Comparison of ENCODE assay signal across 8 cellular contexts in the genomic region with DNA sequence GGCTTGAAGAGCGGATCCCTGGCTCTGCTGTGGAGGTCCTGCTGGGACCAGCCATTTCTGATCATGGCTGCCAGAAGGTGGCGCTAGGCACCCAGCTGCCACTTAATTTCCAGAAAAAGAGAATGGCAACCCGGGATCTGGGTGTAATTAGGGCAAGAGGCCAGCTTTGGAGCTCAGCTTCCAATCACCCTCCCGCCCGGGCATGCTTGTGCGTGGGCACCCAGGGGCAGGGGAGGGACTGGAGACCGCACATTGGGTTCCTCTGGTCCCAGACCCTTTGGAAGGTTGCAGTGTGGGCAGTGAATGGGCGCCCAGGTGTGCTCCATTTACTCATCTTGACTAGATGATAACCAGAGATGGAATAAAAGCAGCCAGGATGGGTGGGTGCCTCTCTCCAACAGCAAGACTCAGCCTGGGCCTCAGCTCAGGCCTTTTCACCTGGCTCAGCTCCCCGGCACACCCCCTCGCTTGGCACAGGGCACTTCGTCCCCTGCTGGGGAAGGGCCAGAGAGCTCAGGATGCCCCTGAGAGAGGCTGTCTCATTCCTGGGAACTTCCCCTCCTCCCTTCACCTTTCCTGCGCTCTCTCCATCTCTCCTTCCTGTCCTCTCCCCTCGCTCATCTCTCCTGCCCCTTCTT. TPM values are rescaled to one million over a fixed set of nuclear protein-coding genes. Genes with fewer than 3 reads are reported as not detected.
DNase-seq lines count a peak whose midpoint lies in the region; ATAC-seq and TF ChIP-seq lines count a peak whose summit lies in the region.

No MANE protein-coding gene starts in this region.

- ATAC-seq in GM19463 (IDR thresholded peaks at IDR 0.05; ENCODE audit: unreplicated experiment) (no peak), GM18858 (IDR thresholded peaks at IDR 0.05; ENCODE audit: unreplicated experiment) (no peak)

- H3K9me3 Mint-ChIP-seq in activated naive CD4-positive, alpha-beta T cell treated with anti-CD3 and anti-CD28 coated beads for 36 hours = no peaks in the 10 kb centered on the region

- TF ChIP-seq CTCF in GM12874 (IDR thresholded peaks at IDR 0.05; ENCODE audit: insufficient read depth, low read depth, low read length) = peak; percentile 73

- DNase-seq in AG08396 (ENCODE audit: low spot score) (peak; percentile 89), NCI-H2171 treated with DMSO at 0.1 percent for 48 hours (lab: John Stamatoyannopoulos, UW) (peak; percentile 15), globus pallidus (ENCODE audit: low spot score) (peak; percentile 19), posterior cingulate gyrus (peak; percentile 53 to 95 (median 70))
- peak; percentile 63 for DNase-seq in activated naive CD4-positive, alpha-beta T cell treated with anti-CD3 and anti-CD28 coated beads for 36 hours

- intact Hi-C loops in activated naive CD4-positive, alpha-beta T cell treated with anti-CD3 and anti-CD28 coated beads for 36 hours (cut with micrococcal nuclease) = loop anchor here (1.0 to 2.0 kb wide), 4 partner anchors 73 to 314 kb away; partner anchors contain the start of gene COL13A1
- intact Hi-C loops in posterior cingulate gyrus (cut with DNase I) = loop anchor here (1.0 to 10.0 kb wide), 3 partner anchors 72 to 270 kb away; partner anchors contain the start of gene COL13A1

- H3K36me3 Mint-ChIP-seq in activated naive CD4-positive, alpha-beta T cell treated with anti-CD3 and anti-CD28 coated beads for 36 hours (ENCODE audit: low read depth) = no peaks in the 10 kb centered on the region

- no peak overlapping the region for H3K27ac Mint-ChIP-seq in activated naive CD4-positive, alpha-beta T cell treated with anti-CD3 and anti-CD28 coated beads for 36 hours

- H3K4me3 Mint-ChIP-seq in activated naive CD4-positive, alpha-beta T cell treated with anti-CD3 and anti-CD28 coated beads for 36 hours = no peak overlapping the region

- H3K4me1 Mint-ChIP-seq in activated naive CD4-positive, alpha-beta T cell treated with anti-CD3 and anti-CD28 coated beads for 36 hours (ENCODE audit: low read depth) = no peaks in the 10 kb centered on the region

- CTCF ChIA-PET in activated naive CD4-positive, alpha-beta T cell treated with anti-CD3 and anti-CD28 coated beads for 36 hours (lab: Charles Lee) = interaction anchor here (0.6 to 13.1 kb wide), 11 partner anchors 8 to 270 kb away, joined by 3 to 322 read pairs (median 3); no protein-coding TSS in a partner anchor

- peaks cover 1% of the 10 kb centered on the region for H3K27me3 Mint-ChIP-seq in activated naive CD4-positive, alpha-beta T cell treated with anti-CD3 and anti-CD28 coated beads for 36 hours (ENCODE audit: low read depth)

RNA-seq across cellular contexts. Expression of gene FAM241B, which starts 14.7 kb away (rescaled TPM):
- 10 to 100 TPM; 11.1 to 12.3 TPM for total RNA-seq in activated naive CD4-positive, alpha-beta T cell treated with anti-CD3 and anti-CD28 coated beads for 36 hours

Comparison
In these comparisons a context has a peak if more than half of its experiments do, and no peak if none do; other contexts are left out.
1. DNase-seq: peak in every context shown above with its lines; median percentile 89 in AG08396; 70 in posterior cingulate gyrus; 63 in activated naive CD4-positive, alpha-beta T cell treated with anti-CD3 and anti-CD28 coated beads for 36 hours; 19 in globus pallidus; 15 in NCI-H2171 treated with DMSO at 0.1 percent for 48 hours.